In genomic region chr21:27802816-27803475, GRCh38 we compare ENCODE assay signal across 8 cellular contexts.
DNase-seq lines count a peak whose midpoint lies in the region; ATAC-seq and TF ChIP-seq lines count a peak whose summit lies in the region.

No MANE protein-coding gene starts in this region.

- H3K4me1 ChIP-seq in right lobe of liver = no peaks in the 10 kb centered on the region

- TF ChIP-seq POLR2A in GM18505 (IDR thresholded peaks at IDR 0.05; ENCODE audit: borderline replicate concordance, extremely low read depth, insufficient read depth, insufficient read length) (no peak), right lobe of liver (IDR thresholded peaks at IDR 0.05) (no peak)

- WGBS in right lobe of liver (ENCODE audit: insufficient coverage, low coverage, low lambda C conversion rate, missing lambda C conversion rate) = 42% methylated on average over 7 of the region's 7 CpGs

- ATAC-seq in GM18505 (IDR thresholded peaks at IDR 0.05; ENCODE audit: unreplicated experiment) (peak; percentile 52), right lobe of liver (peak; percentile 77 to 83 (median 80)), HG03571 (IDR thresholded peaks at IDR 0.05; ENCODE audit: unreplicated experiment) (no peak)

- H3K27ac ChIP-seq in right lobe of liver = no peak overlapping the region

- peak; percentile 73 for TF ChIP-seq CTCF in BJ (IDR thresholded peaks at IDR 0.05; ENCODE audit: insufficient read depth, low read depth, low read length)
- TF ChIP-seq CTCF in astrocyte of the spinal cord (IDR thresholded peaks at IDR 0.05; ENCODE audit: low read depth, low read length) = peak; percentile 74
- TF ChIP-seq CTCF in right lobe of liver (IDR thresholded peaks at IDR 0.05) = peak; percentile 44 to 77 (median 64)

- CTCF ChIA-PET in BJ (lab: Yijun Ruan, JAX) = interaction anchor here (0.6 to 2.3 kb wide), 11 partner anchors 10 to 220 kb away, joined by 3 to 11 read pairs (median 4); no protein-coding TSS in a partner anchor

- in situ Hi-C loops in astrocyte of the spinal cord (cut with HindIII; ENCODE audit: low sequenced_read_pairs) = no loop called here

- H3K36me3 ChIP-seq in BJ (ENCODE audit: control insufficient read depth, insufficient read depth, low read length) (no peaks in the 10 kb centered on the region), right lobe of liver (no peaks in the 10 kb centered on the region)

- POLR2A ChIA-PET in BJ (lab: Charles Lee) = no interaction called here

- H3K4me3 ChIP-seq in BJ (ENCODE audit: low read depth, low read length) = no peak overlapping the region
- no peak overlapping the region for H3K4me3 ChIP-seq in astrocyte of the spinal cord (ENCODE audit: low read depth, low read length)
- no peak overlapping the region for H3K4me3 ChIP-seq in right lobe of liver

- intact Hi-C loops in right lobe of liver (cut with DNase I) = no loop called here

- H3K27me3 ChIP-seq in BJ (ENCODE audit: control insufficient read depth, insufficient read depth, low read length) = no peaks in the 10 kb centered on the region
- H3K27me3 ChIP-seq in right lobe of liver = no peaks in the 10 kb centered on the region

- H3K9me3 ChIP-seq in right lobe of liver = no peaks in the 10 kb centered on the region

- no peak for DNase-seq in BJ (ENCODE audit: low read depth)
- DNase-seq in NCI-H1694 (lab: John Stamatoyannopoulos, UW) = peak; percentile 58
- DNase-seq in astrocyte of the spinal cord (ENCODE audit: low read depth, low spot score) = peak; percentile 38
- no peak for DNase-seq in right lobe of liver
- DNase-seq in mucosa of gallbladder (ENCODE audit: low spot score) = no peak
- DNase-seq in activated CD8-positive, alpha-beta memory T cell treated with anti-CD3 and anti-CD28 coated beads for 24 hours = no peak

Comparison
In these comparisons a context has a peak if more than half of its experiments do, and no peak if none do; other contexts are left out.
1. DNase-seq: peak in NCI-H1694 (single experiment) and astrocyte of the spinal cord (single experiment); none in BJ (single experiment), right lobe of liver (0 of 3), mucosa of gallbladder (single experiment) and activated CD8-positive, alpha-beta memory T cell treated with anti-CD3 and anti-CD28 coated beads for 24 hours (single experiment).
2. Peak in every context shown above with its lines, with median percentiles within 50 percentile points of each other: CTCF ChIP-seq.